Comparison of ENCODE assay signal across 25 cellular contexts in the genomic region with DNA sequence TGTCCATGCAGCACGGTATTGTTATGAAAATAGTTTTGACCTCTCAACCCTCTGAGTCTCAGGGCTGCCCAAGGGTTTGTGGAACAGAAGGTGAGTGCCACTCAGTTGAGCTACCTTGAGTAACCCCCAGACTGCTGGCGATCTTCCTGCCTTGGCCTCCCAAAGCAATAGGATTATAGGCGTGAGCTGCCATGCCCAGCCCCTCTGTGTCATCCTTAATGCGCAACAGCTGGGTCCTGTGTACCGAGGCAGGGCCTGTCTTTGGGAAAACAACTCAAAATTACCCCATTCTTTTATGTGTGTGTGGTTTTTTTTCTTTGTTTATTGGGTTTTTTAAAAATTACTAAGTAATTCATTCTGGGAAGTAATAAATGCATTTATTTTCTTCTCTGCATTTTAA.
DNase-seq lines count a peak whose midpoint lies in the region; TF ChIP-seq lines count a peak whose summit lies in the region.
"Had no signal": no experiment of that assay in that cellular context is flagged by ENCODE, and none has a peak within 500 bp of the region (broad histone marks: within the 10 kb centered on the region; RNA-seq: fewer than 3 reads in every experiment).

No MANE protein-coding gene starts in this region.

- peak; percentile 71 for DNase-seq in BJ (ENCODE audit: low read depth)
- DNase-seq in NCI-H82 treated with DMSO at 0.1 percent for 48 hours (lab: John Stamatoyannopoulos, UW; ENCODE audit: unreplicated experiment), result peak; percentile 87
- peak; percentile 70 for DNase-seq in fibroblast of gingiva (ENCODE audit: low read depth)
- DNase-seq in trophoblast cell, result no peak
- no peak for DNase-seq in iPS-NIHi7 (ENCODE audit: extremely low spot score)
- DNase-seq in GM20000 (ENCODE audit: low spot score), result no peak
- DNase-seq in progenitor cell of endocrine pancreas (ENCODE audit: low spot score, unreplicated experiment), result no peak
- DNase-seq in mammary epithelial cell, result no peak
- DNase-seq: activated CD4-positive, alpha-beta T cell treated with anti-CD3 and anti-CD28 coated beads, Interleukin-2, amount 50 U/mL, for 48 hours; activated CD8-positive, alpha-beta memory T cell treated with anti-CD3 and anti-CD28 coated beads, Interleukin-2, amount 50 U/mL, for 4 hours; activated naive CD4-positive, alpha-beta T cell treated with anti-CD3 and anti-CD28 coated beads, Interleukin-2, amount 10 ng/mL, durations not matched to agents 7 days and 5 days; amygdala; effector memory CD4-positive, alpha-beta T cell; erythroblast; kidney; midbrain; natural killer cell; NCI-H1092 treated with DMSO at 0.1 percent for 48 hours; NCI-H2029; NCI-H526 treated with DMSO at 0.1 percent for 48 hours; Peyer's patch; stimulated activated CD4-positive, alpha-beta T cell treated with anti-CD3 and anti-CD28 coated beads, Interleukin-2, amount 100 ng/mL, for 24 hours; transverse colon had no signal

- WGBS in trophoblast cell (ENCODE audit: extremely low coverage, insufficient coverage, insufficient read length), result no CpG with 5 or more reads among the region's 5 CpGs
- WGBS in mammary epithelial cell (ENCODE audit: low coverage, missing lambda C conversion rate), result 90% methylated on average over 5 of the region's 5 CpGs

- no peaks in the 10 kb centered on the region for H4K20me1 ChIP-seq in mammary epithelial cell (ENCODE audit: insufficient read depth, low read length)

- no peaks in the 10 kb centered on the region for H3K9me3 ChIP-seq in trophoblast cell (ENCODE audit: insufficient read depth, low read depth, low read length)
- H3K9me3 ChIP-seq in mammary epithelial cell (replicated peaks; ENCODE audit: insufficient read depth, low read length), result no peaks in the 10 kb centered on the region
- H3K9me3 ChIP-seq: Peyer's patch, SJSA1, transverse colon had no signal

- H3K79me1 ChIP-seq in trophoblast cell (ENCODE audit: low read length), result peaks cover 8% of the 10 kb centered on the region

- peak overlapping the region; percentile 45 for H4K91ac ChIP-seq in trophoblast cell (ENCODE audit: low read depth, low read length)

- CTCF ChIA-PET in BJ (lab: Yijun Ruan, JAX) (interaction anchor here (1.3 to 2.2 kb wide), 2 partner anchors 10 to 83 kb away, joined by 3 to 9 read pairs; no protein-coding TSS in a partner anchor), mammary epithelial cell (lab: Charles Lee; ENCODE audit: low non-redundant PET) (no interaction called here)

- in situ Hi-C loops in mammary epithelial cell (cut with MboI; ENCODE audit: low sequenced_read_pairs in 2 of 2), result no loop called here

- dilution Hi-C loops in mammary epithelial cell (cut with HindIII; ENCODE audit: low sequenced_read_pairs), result no loop called here

- H3K14ac ChIP-seq in trophoblast cell (ENCODE audit: low read length), result peak overlapping the region; percentile 20

- H3K9me3 Mint-ChIP-seq in progenitor cell of endocrine pancreas (ENCODE audit: low read depth), result no peaks in the 10 kb centered on the region
- H3K9me3 Mint-ChIP-seq: activated naive CD4-positive, alpha-beta T cell treated with anti-CD3 and anti-CD28 coated beads, Interleukin-2, amount 10 ng/mL, durations not matched to agents 7 days and 5 days; natural killer cell had no signal

- H3K23ac ChIP-seq in trophoblast cell (ENCODE audit: low read length), result no peak overlapping the region

- no peaks in the 10 kb centered on the region for H3K36me3 Mint-ChIP-seq in progenitor cell of endocrine pancreas (ENCODE audit: insufficient read depth)
- H3K36me3 Mint-ChIP-seq: activated naive CD4-positive, alpha-beta T cell treated with anti-CD3 and anti-CD28 coated beads, Interleukin-2, amount 10 ng/mL, durations not matched to agents 7 days and 5 days; natural killer cell had no signal

- no peaks in the 10 kb centered on the region for H3K79me2 ChIP-seq in trophoblast cell (ENCODE audit: control insufficient read depth, insufficient read depth, low read length, poor library complexity)
- H3K79me2 ChIP-seq in mammary epithelial cell (ENCODE audit: insufficient read depth, low read length), result no peaks in the 10 kb centered on the region

- H3K4me3 ChIP-seq in BJ (ENCODE audit: low read depth, low read length), result no peak overlapping the region
- H3K4me3 ChIP-seq in trophoblast cell (ENCODE audit: low read depth, low read length), result no peak overlapping the region
- H3K4me3 ChIP-seq in mammary epithelial cell (replicated peaks in 1 of 3; ENCODE audit: insufficient read depth in 1 of 3, low read depth in 2 of 3, low read length in 3 of 3), result no peak overlapping the region
- H3K4me3 ChIP-seq: Peyer's patch, SJSA1, smooth muscle cell, transverse colon had no signal

- H4K12ac ChIP-seq in trophoblast cell (ENCODE audit: low read depth, low read length), result no peak overlapping the region

- H2AFZ ChIP-seq in trophoblast cell (ENCODE audit: insufficient read depth, low read length, poor library complexity) (no peak overlapping the region), mammary epithelial cell (ENCODE audit: low read depth, low read length) (no peak overlapping the region)

- TF ChIP-seq CTCF in BJ (IDR thresholded peaks at IDR 0.05; ENCODE audit: insufficient read depth, low read depth, low read length), result no peak
- TF ChIP-seq CTCF in GM20000 (IDR thresholded peaks at IDR 0.05; ENCODE audit: extremely low read depth, missing control alignments), result no peak
- TF ChIP-seq CTCF in progenitor cell of endocrine pancreas (IDR thresholded peaks at IDR 0.05; ENCODE audit: unreplicated experiment), result no peak
- TF ChIP-seq CTCF in mammary epithelial cell (conservative IDR thresholded peaks at IDR 0.05 in 1 of 2, IDR thresholded peaks at IDR 0.05 in 1 of 2; ENCODE audit: extremely low read depth in 1 of 2, insufficient read depth in 1 of 2, low read depth in 1 of 2, low read length in 2 of 2), result no peak

- no peak overlapping the region for H3K9ac ChIP-seq in trophoblast cell (ENCODE audit: low read length)
- no peak overlapping the region for H3K9ac ChIP-seq in mammary epithelial cell (ENCODE audit: insufficient read depth, low read length)

- POLR2A ChIA-PET in BJ (lab: Charles Lee), result interaction anchor here (0.6 kb wide), 2 partner anchors 80 to 986 kb away, joined by 3 to 4 read pairs; no protein-coding TSS in a partner anchor

- no peak overlapping the region for H3K4ac ChIP-seq in trophoblast cell (ENCODE audit: low read depth, low read length)

- peaks cover 3% of the 10 kb centered on the region for H3K4me1 Mint-ChIP-seq in progenitor cell of endocrine pancreas (ENCODE audit: low read depth)
- H3K4me1 Mint-ChIP-seq: activated naive CD4-positive, alpha-beta T cell treated with anti-CD3 and anti-CD28 coated beads, Interleukin-2, amount 10 ng/mL, durations not matched to agents 7 days and 5 days; natural killer cell had no signal

- BruUV-seq in mammary epithelial cell (replicated peaks; lab: Mats Ljungman, UMichigan), result no TSS peak

- H3K36me3 ChIP-seq in BJ (ENCODE audit: control insufficient read depth, insufficient read depth, low read length), result no peaks in the 10 kb centered on the region
- H3K36me3 ChIP-seq in trophoblast cell (ENCODE audit: control insufficient read depth in 1 of 2, insufficient read depth in 2 of 2, low read length in 2 of 2), result no peaks in the 10 kb centered on the region
- H3K36me3 ChIP-seq in mammary epithelial cell (ENCODE audit: insufficient read depth, low read length), result no peaks in the 10 kb centered on the region
- H3K36me3 ChIP-seq: Peyer's patch, SJSA1, transverse colon had no signal

- H3K18ac ChIP-seq in trophoblast cell (ENCODE audit: low read length), result no peak overlapping the region

- H2BK5ac ChIP-seq in trophoblast cell (ENCODE audit: low read depth, low read length, poor library complexity), result no peak overlapping the region

- H2BK120ac ChIP-seq in trophoblast cell (ENCODE audit: insufficient read depth, low read length, poor library complexity), result peak overlapping the region; percentile 58

- no peak overlapping the region for H3K4me2 ChIP-seq in trophoblast cell (ENCODE audit: low read length)
- no peak overlapping the region for H3K4me2 ChIP-seq in mammary epithelial cell (ENCODE audit: insufficient read depth, low read depth, low read length)
- H3K4me2 ChIP-seq: smooth muscle cell had no signal

- H2BK12ac ChIP-seq in trophoblast cell (ENCODE audit: low read length), result peak overlapping the region; percentile 83

- H3K27me3 Mint-ChIP-seq in progenitor cell of endocrine pancreas, result peaks cover 36% of the 10 kb centered on the region

- no peaks in the 10 kb centered on the region for H3K27me3 ChIP-seq in BJ (ENCODE audit: control insufficient read depth, insufficient read depth, low read length)
- H3K27me3 ChIP-seq in trophoblast cell (ENCODE audit: insufficient read depth, low read length), result no peaks in the 10 kb centered on the region
- no peaks in the 10 kb centered on the region for H3K27me3 ChIP-seq in mammary epithelial cell (ENCODE audit: insufficient read depth, low read length)
- H3K27me3 ChIP-seq: Peyer's patch, SJSA1, transverse colon had no signal

- no peak overlapping the region for H3K27ac ChIP-seq in trophoblast cell (ENCODE audit: low read depth, low read length)
- no peak overlapping the region for H3K27ac ChIP-seq in mammary epithelial cell (ENCODE audit: insufficient read depth, low read depth, low read length)
- H3K27ac ChIP-seq: Peyer's patch, SJSA1, transverse colon had no signal

- H3K4me1 ChIP-seq in trophoblast cell (ENCODE audit: control insufficient read depth in 1 of 2, insufficient read depth in 2 of 2, low read length in 2 of 2) (peaks cover 3 to 21% of the 10 kb centered on the region in 2 experiments), mammary epithelial cell (ENCODE audit: insufficient read depth, low read length) (no peaks in the 10 kb centered on the region)
- H3K4me1 ChIP-seq: Peyer's patch, transverse colon had no signal

- no peak overlapping the region for H3K4me3 Mint-ChIP-seq in progenitor cell of endocrine pancreas (ENCODE audit: low read depth)
- H3K4me3 Mint-ChIP-seq: activated naive CD4-positive, alpha-beta T cell treated with anti-CD3 and anti-CD28 coated beads, Interleukin-2, amount 10 ng/mL, durations not matched to agents 7 days and 5 days; natural killer cell had no signal

- peak overlapping the region; percentile 92 for H2AK5ac ChIP-seq in trophoblast cell (ENCODE audit: low read length)

- no peak overlapping the region for H4K8ac ChIP-seq in trophoblast cell (ENCODE audit: low read depth, low read length)

- intact Hi-C loops in mammary epithelial cell (cut with micrococcal nuclease), result no loop called here

- H3K27ac Mint-ChIP-seq in progenitor cell of endocrine pancreas, result no peak overlapping the region
- H3K27ac Mint-ChIP-seq: activated naive CD4-positive, alpha-beta T cell treated with anti-CD3 and anti-CD28 coated beads, Interleukin-2, amount 10 ng/mL, durations not matched to agents 7 days and 5 days; natural killer cell had no signal

Comparison
In these comparisons a context has a peak if more than half of its experiments do, and no peak if none do; other contexts are left out.
1. DNase-seq: peak in BJ (single experiment), NCI-H82 treated with DMSO at 0.1 percent for 48 hours (single experiment) and fibroblast of gingiva (single experiment); none in trophoblast cell (0 of 2), iPS-NIHi7 (single experiment), GM20000 (single experiment), progenitor cell of endocrine pancreas (single experiment) and mammary epithelial cell (single experiment).